In genomic region chr1:11012260-11013159, GRCh38 we compare ENCODE assay signal across 1 cellular context.
TF ChIP-seq lines count a peak whose summit lies in the region.

TSS of gene TARDBP (plus strand) at chr1:11012654. CDS start at chr1:11013728, 1,074 bp downstream.

TF ChIP-seq in K562, 482 proteins besides CTCF, POLR2A, EP300 and RAD21 (continued from another document and continues in another):
- TF ChIP-seq, protein P1, sequence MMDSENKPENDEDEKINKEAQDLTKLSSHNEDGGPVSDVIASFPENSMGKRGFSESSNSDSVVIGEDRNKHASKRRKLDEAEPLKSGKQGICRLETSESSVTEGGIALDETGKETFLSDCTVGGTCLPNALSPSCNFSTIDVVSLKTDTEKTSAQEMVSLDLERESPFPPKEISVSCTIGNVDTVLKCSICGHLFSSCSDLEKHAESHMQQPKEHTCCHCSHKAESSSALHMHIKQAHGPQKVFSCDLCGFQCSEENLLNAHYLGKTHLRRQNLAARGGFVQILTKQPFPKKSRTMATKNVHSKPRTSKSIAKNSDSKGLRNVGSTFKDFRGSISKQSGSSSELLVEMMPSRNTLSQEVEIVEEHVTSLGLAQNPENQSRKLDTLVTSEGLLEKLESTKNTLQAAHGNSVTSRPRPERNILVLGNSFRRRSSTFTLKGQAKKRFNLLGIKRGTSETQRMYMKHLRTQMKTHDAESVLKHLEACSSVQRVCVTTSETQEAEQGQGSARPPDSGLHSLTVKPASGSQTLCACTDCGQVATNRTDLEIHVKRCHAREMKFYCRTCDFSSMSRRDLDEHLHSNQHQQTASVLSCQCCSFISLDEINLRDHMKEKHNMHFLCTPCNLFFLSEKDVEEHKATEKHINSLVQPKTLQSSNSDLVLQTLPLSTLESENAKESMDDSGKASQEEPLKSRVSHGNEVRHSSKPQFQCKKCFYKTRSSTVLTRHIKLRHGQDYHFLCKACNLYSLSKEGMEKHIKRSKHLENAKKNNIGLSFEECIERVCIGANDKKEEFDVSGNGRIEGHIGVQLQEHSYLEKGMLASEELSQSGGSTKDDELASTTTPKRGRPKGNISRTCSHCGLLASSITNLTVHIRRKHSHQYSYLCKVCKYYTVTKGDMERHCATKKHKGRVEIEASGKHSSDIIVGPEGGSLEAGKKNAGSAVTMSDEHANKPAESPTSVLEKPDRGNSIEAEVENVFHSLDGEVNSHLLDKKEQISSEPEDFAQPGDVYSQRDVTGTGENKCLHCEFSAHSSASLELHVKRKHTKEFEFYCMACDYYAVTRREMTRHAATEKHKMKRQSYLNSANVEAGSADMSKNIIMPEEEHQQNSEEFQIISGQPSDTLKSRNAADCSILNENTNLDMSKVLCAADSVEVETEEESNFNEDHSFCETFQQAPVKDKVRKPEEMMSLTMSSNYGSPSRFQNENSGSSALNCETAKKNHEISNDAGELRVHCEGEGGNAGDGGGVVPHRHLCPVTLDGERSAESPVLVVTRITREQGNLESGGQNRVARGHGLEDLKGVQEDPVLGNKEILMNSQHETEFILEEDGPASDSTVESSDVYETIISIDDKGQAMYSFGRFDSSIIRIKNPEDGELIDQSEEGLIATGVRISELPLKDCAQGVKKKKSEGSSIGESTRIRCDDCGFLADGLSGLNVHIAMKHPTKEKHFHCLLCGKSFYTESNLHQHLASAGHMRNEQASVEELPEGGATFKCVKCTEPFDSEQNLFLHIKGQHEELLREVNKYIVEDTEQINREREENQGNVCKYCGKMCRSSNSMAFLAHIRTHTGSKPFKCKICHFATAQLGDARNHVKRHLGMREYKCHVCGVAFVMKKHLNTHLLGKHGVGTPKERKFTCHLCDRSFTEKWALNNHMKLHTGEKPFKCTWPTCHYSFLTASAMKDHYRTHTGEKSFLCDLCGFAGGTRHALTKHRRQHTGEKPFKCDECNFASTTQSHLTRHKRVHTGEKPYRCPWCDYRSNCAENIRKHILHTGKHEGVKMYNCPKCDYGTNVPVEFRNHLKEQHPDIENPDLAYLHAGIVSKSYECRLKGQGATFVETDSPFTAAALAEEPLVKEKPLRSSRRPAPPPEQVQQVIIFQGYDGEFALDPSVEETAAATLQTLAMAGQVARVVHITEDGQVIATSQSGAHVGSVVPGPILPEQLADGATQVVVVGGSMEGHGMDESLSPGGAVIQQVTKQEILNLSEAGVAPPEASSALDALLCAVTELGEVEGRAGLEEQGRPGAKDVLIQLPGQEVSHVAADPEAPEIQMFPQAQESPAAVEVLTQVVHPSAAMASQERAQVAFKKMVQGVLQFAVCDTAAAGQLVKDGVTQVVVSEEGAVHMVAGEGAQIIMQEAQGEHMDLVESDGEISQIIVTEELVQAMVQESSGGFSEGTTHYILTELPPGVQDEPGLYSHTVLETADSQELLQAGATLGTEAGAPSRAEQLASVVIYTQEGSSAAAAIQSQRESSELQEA (IDR thresholded peaks at IDR 0.05; ENCODE audit: low read depth), result no peak
- TF ChIP-seq RFX1 (IDR thresholded peaks at IDR 0.05) (no peak), ZNF232 (CRISPR knock-in tag; IDR thresholded peaks at IDR 0.05) (peak; percentile 95), CHD2 (IDR thresholded peaks at IDR 0.05; ENCODE audit: low read depth, low read length) (peak; percentile 95), E2F3 (CRISPR knock-in tag; IDR thresholded peaks at IDR 0.05) (peak; percentile 78; the same call in 1 of the 2 replicates), EWSR1 (IDR thresholded peaks at IDR 0.05; ENCODE audit: borderline replicate concordance, low read depth, partially characterized antibody) (no peak), RBM39 (optimal IDR thresholded peaks at IDR 0.05; ENCODE audit: low read depth, low read length) (no peak), ZNF79 (CRISPR knock-in tag; IDR thresholded peaks at IDR 0.05; ENCODE audit: low read depth) (no peak), MTA1 (IDR thresholded peaks at IDR 0.05; ENCODE audit: borderline replicate concordance) (no peak), ZNF354B (CRISPR knock-in tag; IDR thresholded peaks at IDR 0.05) (no peak), SLC30A9 (CRISPR knock-in tag; IDR thresholded peaks at IDR 0.05) (no peak), MBD1 (CRISPR knock-in tag; IDR thresholded peaks at IDR 0.05) (no peak), ZNF695 (CRISPR knock-in tag; IDR thresholded peaks at IDR 0.05) (no peak), L3MBTL2 (IDR thresholded peaks at IDR 0.05) (peak; percentile 71), FOXA3 (CRISPR knock-in tag; conservative IDR thresholded peaks at IDR 0.05 in 1 of 2, IDR thresholded peaks at IDR 0.05 in 1 of 2) (peak in 1 of 2 experiments; percentile 83; a peak in 2 of 4 replicates), BMI1 (IDR thresholded peaks at IDR 0.05; ENCODE audit: low read length) (no peak), MECOM (CRISPR knock-in tag; IDR thresholded peaks at IDR 0.05) (no peak), NELFE (IDR thresholded peaks at IDR 0.05; ENCODE audit: insufficient read depth, insufficient read length) (no peak), RBM17 (IDR thresholded peaks at IDR 0.05; ENCODE audit: borderline replicate concordance, low read depth, low read length) (no peak), TAL1 (IDR thresholded peaks at IDR 0.05) (no peak), ZNF75A (CRISPR knock-in tag; IDR thresholded peaks at IDR 0.05) (no peak), KDM5B (IDR thresholded peaks at IDR 0.05; ENCODE audit: insufficient replicate concordance, low read depth, low read length) (peak; percentile 88), SP1 (CRISPR knock-in tag; IDR thresholded peaks at IDR 0.05) (peak; percentile 95), SRF (CRISPR knock-in tag; IDR thresholded peaks at IDR 0.05) (peak in 1 of 2 experiments; percentile 11; a peak in 2 of 4 replicates)
- TF ChIP-seq, protein P2, sequence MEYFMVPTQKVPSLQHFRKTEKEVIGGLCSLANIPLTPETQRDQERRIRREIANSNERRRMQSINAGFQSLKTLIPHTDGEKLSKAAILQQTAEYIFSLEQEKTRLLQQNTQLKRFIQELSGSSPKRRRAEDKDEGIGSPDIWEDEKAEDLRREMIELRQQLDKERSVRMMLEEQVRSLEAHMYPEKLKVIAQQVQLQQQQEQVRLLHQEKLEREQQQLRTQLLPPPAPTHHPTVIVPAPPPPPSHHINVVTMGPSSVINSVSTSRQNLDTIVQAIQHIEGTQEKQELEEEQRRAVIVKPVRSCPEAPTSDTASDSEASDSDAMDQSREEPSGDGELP (CRISPR knock-in tag; IDR thresholded peaks at IDR 0.05; ENCODE audit: borderline replicate concordance), result peak; percentile 80
- TF ChIP-seq, protein P3, sequence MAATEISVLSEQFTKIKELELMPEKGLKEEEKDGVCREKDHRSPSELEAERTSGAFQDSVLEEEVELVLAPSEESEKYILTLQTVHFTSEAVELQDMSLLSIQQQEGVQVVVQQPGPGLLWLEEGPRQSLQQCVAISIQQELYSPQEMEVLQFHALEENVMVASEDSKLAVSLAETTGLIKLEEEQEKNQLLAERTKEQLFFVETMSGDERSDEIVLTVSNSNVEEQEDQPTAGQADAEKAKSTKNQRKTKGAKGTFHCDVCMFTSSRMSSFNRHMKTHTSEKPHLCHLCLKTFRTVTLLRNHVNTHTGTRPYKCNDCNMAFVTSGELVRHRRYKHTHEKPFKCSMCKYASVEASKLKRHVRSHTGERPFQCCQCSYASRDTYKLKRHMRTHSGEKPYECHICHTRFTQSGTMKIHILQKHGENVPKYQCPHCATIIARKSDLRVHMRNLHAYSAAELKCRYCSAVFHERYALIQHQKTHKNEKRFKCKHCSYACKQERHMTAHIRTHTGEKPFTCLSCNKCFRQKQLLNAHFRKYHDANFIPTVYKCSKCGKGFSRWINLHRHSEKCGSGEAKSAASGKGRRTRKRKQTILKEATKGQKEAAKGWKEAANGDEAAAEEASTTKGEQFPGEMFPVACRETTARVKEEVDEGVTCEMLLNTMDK (IDR thresholded peaks at IDR 0.05; ENCODE audit: borderline replicate concordance, insufficient read depth, low read depth, low read length, poor library complexity, severe bottlenecking), result no peak
- TF ChIP-seq, protein P4, sequence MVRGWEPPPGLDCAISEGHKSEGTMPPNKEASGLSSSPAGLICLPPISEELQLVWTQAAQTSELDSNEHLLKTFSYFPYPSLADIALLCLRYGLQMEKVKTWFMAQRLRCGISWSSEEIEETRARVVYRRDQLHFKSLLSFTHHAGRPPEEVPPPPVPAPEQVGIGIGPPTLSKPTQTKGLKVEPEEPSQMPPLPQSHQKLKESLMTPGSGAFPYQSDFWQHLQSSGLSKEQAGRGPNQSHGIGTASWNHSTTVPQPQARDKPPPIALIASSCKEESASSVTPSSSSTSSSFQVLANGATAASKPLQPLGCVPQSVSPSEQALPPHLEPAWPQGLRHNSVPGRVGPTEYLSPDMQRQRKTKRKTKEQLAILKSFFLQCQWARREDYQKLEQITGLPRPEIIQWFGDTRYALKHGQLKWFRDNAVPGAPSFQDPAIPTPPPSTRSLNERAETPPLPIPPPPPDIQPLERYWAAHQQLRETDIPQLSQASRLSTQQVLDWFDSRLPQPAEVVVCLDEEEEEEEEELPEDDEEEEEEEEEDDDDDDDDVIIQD (CRISPR knock-in tag; IDR thresholded peaks at IDR 0.05), result no peak
- TF ChIP-seq, protein P5, sequence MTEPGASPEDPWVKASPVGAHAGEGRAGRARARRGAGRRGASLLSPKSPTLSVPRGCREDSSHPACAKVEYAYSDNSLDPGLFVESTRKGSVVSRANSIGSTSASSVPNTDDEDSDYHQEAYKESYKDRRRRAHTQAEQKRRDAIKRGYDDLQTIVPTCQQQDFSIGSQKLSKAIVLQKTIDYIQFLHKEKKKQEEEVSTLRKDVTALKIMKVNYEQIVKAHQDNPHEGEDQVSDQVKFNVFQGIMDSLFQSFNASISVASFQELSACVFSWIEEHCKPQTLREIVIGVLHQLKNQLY (CRISPR knock-in tag; conservative IDR thresholded peaks at IDR 0.05), result peak in 1 of 2 experiments; percentile 84; a peak in 2 of 4 replicates
- TF ChIP-seq, protein P6, sequence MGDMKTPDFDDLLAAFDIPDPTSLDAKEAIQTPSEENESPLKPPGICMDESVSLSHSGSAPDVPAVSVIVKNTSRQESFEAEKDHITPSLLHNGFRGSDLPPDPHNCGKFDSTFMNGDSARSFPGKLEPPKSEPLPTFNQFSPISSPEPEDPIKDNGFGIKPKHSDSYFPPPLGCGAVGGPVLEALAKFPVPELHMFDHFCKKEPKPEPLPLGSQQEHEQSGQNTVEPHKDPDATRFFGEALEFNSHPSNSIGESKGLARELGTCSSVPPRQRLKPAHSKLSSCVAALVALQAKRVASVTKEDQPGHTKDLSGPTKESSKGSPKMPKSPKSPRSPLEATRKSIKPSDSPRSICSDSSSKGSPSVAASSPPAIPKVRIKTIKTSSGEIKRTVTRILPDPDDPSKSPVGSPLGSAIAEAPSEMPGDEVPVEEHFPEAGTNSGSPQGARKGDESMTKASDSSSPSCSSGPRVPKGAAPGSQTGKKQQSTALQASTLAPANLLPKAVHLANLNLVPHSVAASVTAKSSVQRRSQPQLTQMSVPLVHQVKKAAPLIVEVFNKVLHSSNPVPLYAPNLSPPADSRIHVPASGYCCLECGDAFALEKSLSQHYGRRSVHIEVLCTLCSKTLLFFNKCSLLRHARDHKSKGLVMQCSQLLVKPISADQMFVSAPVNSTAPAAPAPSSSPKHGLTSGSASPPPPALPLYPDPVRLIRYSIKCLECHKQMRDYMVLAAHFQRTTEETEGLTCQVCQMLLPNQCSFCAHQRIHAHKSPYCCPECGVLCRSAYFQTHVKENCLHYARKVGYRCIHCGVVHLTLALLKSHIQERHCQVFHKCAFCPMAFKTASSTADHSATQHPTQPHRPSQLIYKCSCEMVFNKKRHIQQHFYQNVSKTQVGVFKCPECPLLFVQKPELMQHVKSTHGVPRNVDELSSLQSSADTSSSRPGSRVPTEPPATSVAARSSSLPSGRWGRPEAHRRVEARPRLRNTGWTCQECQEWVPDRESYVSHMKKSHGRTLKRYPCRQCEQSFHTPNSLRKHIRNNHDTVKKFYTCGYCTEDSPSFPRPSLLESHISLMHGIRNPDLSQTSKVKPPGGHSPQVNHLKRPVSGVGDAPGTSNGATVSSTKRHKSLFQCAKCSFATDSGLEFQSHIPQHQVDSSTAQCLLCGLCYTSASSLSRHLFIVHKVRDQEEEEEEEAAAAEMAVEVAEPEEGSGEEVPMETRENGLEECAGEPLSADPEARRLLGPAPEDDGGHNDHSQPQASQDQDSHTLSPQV (IDR thresholded peaks at IDR 0.05), result no peak
- TF ChIP-seq, protein P7, sequence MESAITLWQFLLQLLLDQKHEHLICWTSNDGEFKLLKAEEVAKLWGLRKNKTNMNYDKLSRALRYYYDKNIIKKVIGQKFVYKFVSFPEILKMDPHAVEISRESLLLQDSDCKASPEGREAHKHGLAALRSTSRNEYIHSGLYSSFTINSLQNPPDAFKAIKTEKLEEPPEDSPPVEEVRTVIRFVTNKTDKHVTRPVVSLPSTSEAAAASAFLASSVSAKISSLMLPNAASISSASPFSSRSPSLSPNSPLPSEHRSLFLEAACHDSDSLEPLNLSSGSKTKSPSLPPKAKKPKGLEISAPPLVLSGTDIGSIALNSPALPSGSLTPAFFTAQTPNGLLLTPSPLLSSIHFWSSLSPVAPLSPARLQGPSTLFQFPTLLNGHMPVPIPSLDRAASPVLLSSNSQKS (CRISPR knock-in tag; IDR thresholded peaks at IDR 0.05), result no peak
- TF ChIP-seq, protein P8, sequence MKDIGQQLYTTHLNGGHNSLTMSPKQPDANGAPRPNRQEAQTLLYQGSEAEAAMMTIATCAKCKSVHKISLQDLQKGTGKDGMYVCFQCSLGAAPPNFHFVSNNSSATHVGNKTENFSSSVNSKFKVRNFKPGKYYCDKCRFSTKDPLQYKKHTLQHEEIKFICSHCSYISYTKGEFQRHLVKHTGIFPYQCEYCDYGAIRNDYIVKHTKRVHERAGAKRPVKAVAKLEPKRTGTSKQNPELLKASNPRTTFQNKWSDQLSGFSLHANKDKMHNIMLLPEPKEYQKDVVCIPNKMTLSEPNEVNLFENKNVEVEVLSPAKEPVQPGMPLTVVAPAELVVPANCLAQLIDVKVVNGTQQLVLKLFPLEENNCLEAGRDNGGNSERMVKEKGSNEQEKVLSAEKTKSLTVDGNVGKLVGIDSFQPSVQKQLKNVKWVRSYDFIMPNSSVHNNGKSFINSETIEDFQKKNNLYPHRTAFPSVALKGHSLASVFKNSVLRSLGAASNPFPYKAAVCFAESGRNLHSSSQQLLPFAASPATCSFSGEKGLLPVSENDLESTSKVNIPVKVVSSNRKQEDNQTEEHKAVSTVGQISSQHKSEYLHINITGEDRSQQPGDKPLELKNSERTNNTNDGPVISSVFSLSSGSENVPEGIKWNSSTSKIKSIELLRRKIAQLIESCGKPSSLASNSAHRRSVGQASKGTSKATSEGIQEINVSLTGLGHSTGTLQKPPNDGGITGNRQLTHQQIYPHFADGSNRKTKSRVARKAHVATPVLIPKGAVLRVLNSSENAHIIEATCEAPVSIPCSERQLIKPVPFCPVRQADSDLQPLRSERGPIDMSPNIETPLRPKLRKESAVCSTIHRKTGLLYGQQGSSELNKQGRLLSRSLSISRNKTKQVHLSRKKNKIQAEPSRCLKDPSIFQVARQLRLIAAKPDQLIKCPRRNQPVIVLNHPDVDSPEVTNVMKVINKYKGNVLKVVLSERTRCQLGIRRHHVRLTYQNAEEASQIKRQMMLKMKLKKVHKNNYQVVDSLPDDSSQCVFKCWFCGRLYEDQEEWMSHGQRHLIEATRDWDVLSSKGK (CRISPR knock-in tag; IDR thresholded peaks at IDR 0.05), result no peak
